ENCODE assay signal across 10 cellular contexts in genomic region chr2:101004671-101005325, GRCh38. TPM values are rescaled to one million over a fixed set of nuclear protein-coding genes. Genes with fewer than 3 reads are reported as not detected.
DNase-seq lines count a peak whose midpoint lies in the region; ATAC-seq, FAIRE-seq and TF ChIP-seq lines count a peak whose summit lies in the region.
"Had no signal": no experiment of that assay in that cellular context is flagged by ENCODE, and none has a peak within 500 bp of the region (broad histone marks: within the 10 kb centered on the region; RNA-seq: fewer than 3 reads in every experiment).

No MANE protein-coding gene starts in this region.

- H3K4me2 ChIP-seq in astrocyte (ENCODE audit: low read length) (peak overlapping the region; percentile 89), Karpas-422 (ENCODE audit: low read depth, low read length, poor library complexity, severe bottlenecking) (no peak overlapping the region)

- no peaks in the 10 kb centered on the region for H3K27me3 ChIP-seq in CD8-positive, alpha-beta memory T cell (ENCODE audit: insufficient read depth, low read length, poor library complexity, severe bottlenecking)
- H3K27me3 ChIP-seq in HUES64 (ENCODE audit: insufficient read depth, low read length) (0 out of 2 replicates have a peak, but pooled peaks cover 3% of the 10 kb centered on the region), astrocyte (ENCODE audit: insufficient read depth, low read length) (no peaks in the 10 kb centered on the region), foreskin keratinocyte (no peaks in the 10 kb centered on the region), Karpas-422 (ENCODE audit: low read length) (no peaks in the 10 kb centered on the region)

- POLR2A ChIA-PET in CD8-positive, alpha-beta memory T cell (lab: Charles Lee): interaction anchor here (0.7 kb wide), 1 partner anchor 641 kb away, joined by 3 read pairs; no protein-coding TSS in a partner anchor

- H3K4me1 ChIP-seq in CD8-positive, alpha-beta memory T cell (ENCODE audit: insufficient read depth, low read length): peaks cover 27% of the 10 kb centered on the region
- peaks cover 12% of the 10 kb centered on the region; the same call in 1 of the 2 replicates for H3K4me1 ChIP-seq in HUES64 (ENCODE audit: insufficient read depth, low read length)
- peaks cover 27% of the 10 kb centered on the region for H3K4me1 ChIP-seq in astrocyte (ENCODE audit: insufficient read depth, low read length)
- peaks cover 14% of the 10 kb centered on the region for H3K4me1 ChIP-seq in foreskin keratinocyte
- peaks cover 19% of the 10 kb centered on the region for H3K4me1 ChIP-seq in Karpas-422 (ENCODE audit: low read length)

- CTCF ChIA-PET in CD8-positive, alpha-beta memory T cell (lab: Charles Lee): interaction anchor here (0.8 to 1.5 kb wide), 2 partner anchors 22 to 248 kb away, joined by 3 read pairs; partner anchors contain the start of gene CNOT11

- H3K9me3 ChIP-seq in CD8-positive, alpha-beta memory T cell (ENCODE audit: low read length): no peaks in the 10 kb centered on the region
- no peaks in the 10 kb centered on the region for H3K9me3 ChIP-seq in HUES64 (ENCODE audit: insufficient read depth, low read depth, low read length)
- no peaks in the 10 kb centered on the region for H3K9me3 ChIP-seq in astrocyte (ENCODE audit: insufficient read depth, low read depth, low read length)
- no peaks in the 10 kb centered on the region for H3K9me3 ChIP-seq in Karpas-422 (ENCODE audit: low read length)
- H3K9me3 ChIP-seq: thoracic aorta had no signal

- H3K4me3 ChIP-seq in CD8-positive, alpha-beta memory T cell (ENCODE audit: low read length): no peak overlapping the region
- H3K4me3 ChIP-seq in HUES64 (ENCODE audit: low read length) (peak overlapping the region; percentile 78; the same call in 1 of the 2 replicates), astrocyte (ENCODE audit: insufficient read depth, low read depth, low read length) (peak overlapping the region; percentile 98), Karpas-422 (ENCODE audit: low read length) (no peak overlapping the region)
- H3K4me3 ChIP-seq: thoracic aorta had no signal

- H3K36me3 ChIP-seq in CD8-positive, alpha-beta memory T cell (ENCODE audit: insufficient read depth, low read length): peaks cover 49% of the 10 kb centered on the region
- H3K36me3 ChIP-seq in HUES64 (ENCODE audit: insufficient read depth, low read length) (peaks cover 66% of the 10 kb centered on the region), astrocyte (ENCODE audit: insufficient read depth, low read length) (peaks cover 54% of the 10 kb centered on the region), Karpas-422 (ENCODE audit: insufficient read depth, low read length) (peaks cover 57% of the 10 kb centered on the region)

- no peak for FAIRE-seq in astrocyte (lab: Jason Lieb, UNC)
- FAIRE-seq: TTC549 had no signal

- no peak for DNase-seq in CD8-positive, alpha-beta memory T cell
- no peak for DNase-seq in astrocyte (ENCODE audit: low read depth)
- no peak for DNase-seq in nephron progenitor cell
- DNase-seq in NCI-H2107 (lab: John Stamatoyannopoulos, UW): no peak
- DNase-seq in foreskin keratinocyte: no peak
- no peak for DNase-seq in Karpas-422
- DNase-seq: stimulated activated CD4-positive, alpha-beta T cell treated with anti-CD3 and anti-CD28 coated beads, Interleukin-2, amount 100 ng/mL, for 48 hours had no signal

- H2AFZ ChIP-seq in astrocyte (ENCODE audit: low read depth, low read length) (no peak overlapping the region), Karpas-422 (ENCODE audit: low read length) (no peak overlapping the region)

- no peaks in the 10 kb centered on the region for H3K27me3 Mint-ChIP-seq in CD8-positive, alpha-beta memory T cell
- no peaks in the 10 kb centered on the region for H3K27me3 Mint-ChIP-seq in astrocyte (ENCODE audit: low read depth, unreplicated experiment)
- H3K27me3 Mint-ChIP-seq in nephron progenitor cell (ENCODE audit: low read depth, poor library complexity): no peaks in the 10 kb centered on the region

- WGBS in HUES64: 90% methylated on average over 10 of the region's 11 CpGs

- H4K20me1 ChIP-seq in astrocyte (ENCODE audit: insufficient read depth, low read length) (peaks cover 71% of the 10 kb centered on the region), Karpas-422 (ENCODE audit: insufficient read depth, low read depth, low read length) (peaks cover 28% of the 10 kb centered on the region)

- H3K9me3 Mint-ChIP-seq in CD8-positive, alpha-beta memory T cell: no peaks in the 10 kb centered on the region
- H3K9me3 Mint-ChIP-seq in astrocyte (ENCODE audit: unreplicated experiment) (no peaks in the 10 kb centered on the region), nephron progenitor cell (peaks cover 15% of the 10 kb centered on the region)

- H3K27ac ChIP-seq in CD8-positive, alpha-beta memory T cell (ENCODE audit: low read depth, low read length): no peak overlapping the region
- H3K27ac ChIP-seq in HUES64 (ENCODE audit: low read depth, low read length): peak overlapping the region; percentile 53; the same call in 1 of the 2 replicates
- no peak overlapping the region for H3K27ac ChIP-seq in astrocyte (ENCODE audit: low read depth, low read length)
- no peak overlapping the region for H3K27ac ChIP-seq in foreskin keratinocyte
- H3K27ac ChIP-seq in Karpas-422 (ENCODE audit: low read length): no peak overlapping the region

- H3K9ac ChIP-seq in HUES64 (ENCODE audit: low read depth, low read length): peak overlapping the region; percentile 98; the same call in 1 of the 2 replicates
- H3K9ac ChIP-seq in astrocyte (ENCODE audit: low read length): peak overlapping the region; percentile 99
- no peak overlapping the region for H3K9ac ChIP-seq in Karpas-422 (ENCODE audit: low read length)

- ATAC-seq in foreskin keratinocyte: no peak

- H3K27ac Mint-ChIP-seq in CD8-positive, alpha-beta memory T cell: peak overlapping the region; percentile 13 to 99 (median 97)
- H3K27ac Mint-ChIP-seq in astrocyte (ENCODE audit: unreplicated experiment): peak overlapping the region; percentile 49
- peak overlapping the region; percentile 95 for H3K27ac Mint-ChIP-seq in nephron progenitor cell

- peaks cover 53 to 72% (median 69%) of the 10 kb centered on the region in 3 donors for H3K4me1 Mint-ChIP-seq in CD8-positive, alpha-beta memory T cell
- peaks cover 42% of the 10 kb centered on the region for H3K4me1 Mint-ChIP-seq in astrocyte (ENCODE audit: low read depth, unreplicated experiment)
- peaks cover 62% of the 10 kb centered on the region for H3K4me1 Mint-ChIP-seq in nephron progenitor cell

- peaks cover 0 to 72% (median 22%) of the 10 kb centered on the region in 3 donors for H3K36me3 Mint-ChIP-seq in CD8-positive, alpha-beta memory T cell
- H3K36me3 Mint-ChIP-seq in astrocyte (ENCODE audit: low read depth, unreplicated experiment) (peaks cover 35% of the 10 kb centered on the region), nephron progenitor cell (ENCODE audit: low read depth) (peaks cover 72% of the 10 kb centered on the region)

- no peak for TF ChIP-seq CTCF in astrocyte (IDR thresholded peaks at IDR 0.05; ENCODE audit: insufficient read depth, low read depth, low read length)
- TF ChIP-seq CTCF in nephron progenitor cell (IDR thresholded peaks at IDR 0.05): no peak
- TF ChIP-seq CTCF in foreskin keratinocyte (conservative IDR thresholded peaks at IDR 0.05): no peak

- H3K79me2 ChIP-seq in astrocyte (ENCODE audit: insufficient read depth, low read length) (peaks cover 57% of the 10 kb centered on the region), Karpas-422 (ENCODE audit: low read length) (peaks cover 23% of the 10 kb centered on the region)

- H3K4me3 Mint-ChIP-seq in CD8-positive, alpha-beta memory T cell: peak overlapping the region in 6 of 7 donors; percentile 2 to 98 (median 57)
- peak overlapping the region; percentile 99 for H3K4me3 Mint-ChIP-seq in astrocyte (ENCODE audit: unreplicated experiment)
- H3K4me3 Mint-ChIP-seq in nephron progenitor cell: peak overlapping the region; percentile 99

- H3K9me2 ChIP-seq in Karpas-422 (replicated peaks; ENCODE audit: insufficient read depth, low read length): no peaks in the 10 kb centered on the region; the same call in 1 of the 2 replicates

RNA-seq across cellular contexts. Expression of gene RPL31, which starts 2.7 kb away (rescaled TPM):
- 1,000 to 10,000 TPM; 1,340 to 1,381 TPM for total RNA-seq in CD8-positive, alpha-beta memory T cell
- polyA plus RNA-seq in CD8-positive, alpha-beta memory T cell: 4,796 TPM
- 2,474 TPM for polyA plus RNA-seq in HUES64 (2013, experiment 1 of 2)
- polyA plus RNA-seq in HUES64 (2013, experiment 2 of 2): 2,537 TPM
- total RNA-seq in astrocyte (1,040 and 1,129 TPM in 2 replicates), foreskin keratinocyte (1,987 and 1,990 TPM in 2 replicates)
- 3,345 and 3,370 TPM in 2 replicates for polyA plus RNA-seq in foreskin keratinocyte
- total RNA-seq in Karpas-422 (2014; rRNA removed; shearing (Covaris generic); ENCODE audit: low replicate concordance): 1,552 and 1,797 TPM in 2 replicates

Comparison
In these comparisons a context has a peak if more than half of its experiments do, and no peak if none do; other contexts are left out.
1. H3K4me3 ChIP-seq: peak in HUES64 (single experiment) and astrocyte (single experiment); none in CD8-positive, alpha-beta memory T cell (single experiment) and Karpas-422 (single experiment).
2. Peak in every context shown above with its lines, with median percentiles within 50 percentile points of each other: H3K27ac Mint-ChIP-seq and H3K4me3 Mint-ChIP-seq.